ENCODE assay signal across 33 cellular contexts in genomic region chr18:48256848-48257247, GRCh38.
"Had no signal": no experiment of that assay in that cellular context is flagged by ENCODE, and none has a peak within 500 bp of the region (broad histone marks: within the 10 kb centered on the region; RNA-seq: fewer than 3 reads in every experiment).

No MANE protein-coding gene starts in this region.

- H3K9me3 ChIP-seq: body of pancreas had no signal

- H3K27me3 ChIP-seq: adrenal gland, ascending aorta, body of pancreas, brain microvascular endothelial cell, breast epithelium, cardiac muscle cell had no signal

- DNase-seq: activated effector memory CD4-positive, alpha-beta T cell treated with anti-CD3 and anti-CD28 coated beads, Interleukin-2, amount 50 U/mL, for 16 hours; activated effector memory CD4-positive, alpha-beta T cell treated with Interleukin-2 at 50 U/mL for 16 hours; activated gamma-delta T cell; activated gamma-delta T cell treated with Interleukin-2 at 50 U/mL for 16 hours; activated naive CD4-positive, alpha-beta T cell; activated naive CD4-positive, alpha-beta T cell treated with anti-CD3 and anti-CD28 coated beads for 36 hours; activated naive CD4-positive, alpha-beta T cell treated with anti-CD3 and anti-CD28 coated beads, Interleukin-2, amount 10 ng/mL, durations not matched to agents 7 days and 5 days; activated naive CD4-positive, alpha-beta T cell treated with anti-CD3 and anti-CD28 coated beads, Interleukin-2, amount 50 U/mL, for 16 hours; activated naive CD4-positive, alpha-beta T cell treated with Interleukin-2 at 50 U/mL for 16 hours; activated naive CD8-positive, alpha-beta T cell treated with anti-CD3 and anti-CD28 coated beads for 36 hours; activated naive CD8-positive, alpha-beta T cell treated with anti-CD3 and anti-CD28 coated beads, Interleukin-2, amount 10 ng/mL, durations not matched to agents 7 days and 5 days; activated naive CD8-positive, alpha-beta T cell treated with anti-CD3 and anti-CD28 coated beads, Interleukin-2, amount 50 U/mL, for 24 hours; activated T-cell treated with anti-CD3 and anti-CD28 coated beads, Interleukin-2, amount 50 U/mL, for 1 hour; activated T-cell treated with anti-CD3 and anti-CD28 coated beads, Interleukin-2, amount 50 U/mL, for 24 hours; activated T-cell treated with anti-CD3 and anti-CD28 coated beads, Interleukin-2, amount 50 U/mL, for 4 hours; activated T-cell treated with anti-CD3 and anti-CD28 coated beads, Interleukin-2, amount 50 U/mL, for 48 hours; activated T-cell treated with anti-CD3 and anti-CD28 coated beads, Interleukin-2, amount 50 U/mL, for 72 hours; adrenal gland; amniotic stem cell; anterior cingulate cortex; aorta; body of pancreas; brain microvascular endothelial cell; caudate nucleus; central memory CD4-positive, alpha-beta T cell; cerebellar nuclear complex had no signal

- H3K4me1 ChIP-seq: ascending aorta, body of pancreas, breast epithelium had no signal

- H3K27ac ChIP-seq: adrenal gland, ascending aorta, body of pancreas, brain microvascular endothelial cell, breast epithelium, cardiac muscle cell had no signal

- H3K36me3 ChIP-seq: adrenal gland, ascending aorta, brain microvascular endothelial cell, breast epithelium, cardiac muscle cell had no signal

- ATAC-seq: activated naive CD4-positive, alpha-beta T cell treated with anti-CD3 and anti-CD28 coated beads, Interleukin-2, amount 50 U/mL, for 72 hours; activated naive CD8-positive, alpha-beta T cell treated with anti-CD3 and anti-CD28 coated beads, Interleukin-2, amount 50 U/mL, for 24 hours; activated T-cell treated with anti-CD3 and anti-CD28 coated beads, Interleukin-2, amount 50 U/mL, for 4 hours; activated T-cell treated with anti-CD3 and anti-CD28 coated beads, Interleukin-2, amount 50 U/mL, for 72 hours; activated T-helper 17 cell treated with anti-CD3 and anti-CD28 coated beads, Interleukin-2, amount 50 U/mL, for 72 hours; body of pancreas had no signal

- H3K4me3 ChIP-seq: adrenal gland, ascending aorta, body of pancreas, breast epithelium, cardiac muscle cell had no signal

- FAIRE-seq: astrocyte, bronchial epithelial cell had no signal
